In the genomic region with DNA sequence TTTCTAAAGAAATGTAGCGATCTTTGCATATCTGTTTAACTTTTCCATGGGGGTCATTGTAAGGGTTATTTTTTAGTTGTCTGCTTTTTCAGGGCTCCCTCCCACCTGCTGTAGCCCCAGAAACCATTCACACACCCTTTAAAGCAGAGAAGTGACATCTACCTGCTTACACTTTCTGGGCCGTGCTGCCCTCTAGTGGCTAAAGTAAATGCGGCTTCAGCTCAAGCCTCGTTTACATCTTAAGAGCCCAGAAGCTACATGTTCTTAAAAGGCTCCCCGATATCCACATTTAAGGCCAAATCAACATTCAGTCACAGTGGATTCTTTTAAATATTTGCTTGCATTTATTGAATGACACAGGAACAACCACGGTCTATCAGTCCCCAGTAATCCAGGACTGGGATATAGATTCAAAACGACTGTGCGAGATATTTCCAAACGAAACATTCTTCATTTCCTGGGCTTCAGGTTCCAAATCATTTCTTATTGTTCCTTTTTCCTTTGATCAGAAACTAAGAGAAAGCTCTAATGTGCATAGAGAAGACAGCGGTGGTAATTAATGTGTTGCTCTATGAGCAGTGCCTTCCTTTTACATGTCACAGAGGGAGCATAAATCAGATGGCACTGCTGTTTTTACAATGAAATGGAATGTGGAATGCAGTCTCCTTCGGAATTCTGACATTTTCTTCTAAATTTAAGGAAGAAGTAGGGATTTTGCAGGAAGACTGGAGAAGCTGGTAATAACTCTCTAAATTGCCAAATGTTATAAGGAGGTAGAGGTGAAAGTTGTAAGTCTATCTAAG, we compare ENCODE assay signal across 8 cellular contexts.
A peak's percentile ranks its signal among the peaks of the same experiment; 100 is the strongest.
DNase-seq lines count a peak whose midpoint lies in the region; ATAC-seq and TF ChIP-seq lines count a peak whose summit lies in the region.

No MANE protein-coding gene starts in this region.

- H3K9me2 ChIP-seq in OCI-LY7 (ENCODE audit: insufficient read depth, low read length), result no peaks in the 10 kb centered on the region

- peak; percentile 94 for ATAC-seq in GM21381 (IDR thresholded peaks at IDR 0.05; ENCODE audit: unreplicated experiment)

- TF ChIP-seq CTCF in OCI-LY7 (conservative IDR thresholded peaks at IDR 0.05; ENCODE audit: low read length) (peak; percentile 99), fibroblast of lung (conservative IDR thresholded peaks at IDR 0.05 in 1 of 2, IDR thresholded peaks at IDR 0.05 in 1 of 2; ENCODE audit: low read depth in 1 of 2, low read length in 2 of 2) (peak; percentile 93), neutrophil (IDR thresholded peaks at IDR 0.05) (peak; percentile 52)

- no peak overlapping the region for H3K9ac ChIP-seq in fibroblast of lung (ENCODE audit: insufficient read depth, low read length)

- CTCF ChIA-PET in OCI-LY7 (lab: Charles Lee; ENCODE audit: unreplicated experiment), result interaction anchor here (0.6 to 1.2 kb wide), 4 partner anchors 80 to 999 kb away, joined by 3 to 7 read pairs (median 4); no protein-coding TSS in a partner anchor

- H3K4me3 ChIP-seq in OCI-LY7 (ENCODE audit: low read depth, low read length, poor library complexity, severe bottlenecking), result no peak overlapping the region
- H3K4me3 ChIP-seq in fibroblast of lung (replicated peaks in 1 of 4; ENCODE audit: control extremely low read depth in 1 of 4, insufficient read depth in 1 of 4, low read depth in 3 of 4, low read length in 4 of 4), result no peak overlapping the region
- no peak overlapping the region for H3K4me3 ChIP-seq in neutrophil (ENCODE audit: low read depth in 1 of 2, low read length in 1 of 2)

- H2AFZ ChIP-seq in OCI-LY7 (ENCODE audit: low read length) (no peak overlapping the region; the same call in 1 of the 2 replicates), fibroblast of lung (ENCODE audit: low read length) (no peak overlapping the region)

- H3K27ac ChIP-seq in OCI-LY7 (ENCODE audit: low read depth, low read length, poor library complexity, severe bottlenecking) (no peak overlapping the region), fibroblast of lung (ENCODE audit: insufficient read depth, low read length) (no peak overlapping the region), neutrophil (no peak overlapping the region)

- no peak overlapping the region for H3K4me2 ChIP-seq in OCI-LY7 (ENCODE audit: low read length)
- H3K4me2 ChIP-seq in fibroblast of lung (ENCODE audit: extremely low read depth, insufficient read depth, low read length), result no peak overlapping the region

- POLR2A ChIA-PET in OCI-LY7 (lab: Charles Lee), result interaction anchor here (0.7 to 1.0 kb wide), 3 partner anchors 92 to 257 kb away, joined by 3 read pairs; no protein-coding TSS in a partner anchor

- DNase-seq in DMS53 treated with DMSO at 0.1 percent for 48 hours (lab: John Stamatoyannopoulos, UW; ENCODE audit: unreplicated experiment) (peak; percentile 47), HT-29 (ENCODE audit: low spot score) (peak; percentile 83), OCI-LY7 (ENCODE audit: low spot score) (peak; percentile 82), fibroblast of lung (ENCODE audit: low read depth in 2 of 2) (peak; percentile 53 to 90), superior temporal gyrus (ENCODE audit: extremely low spot score) (peak; percentile 91)
- DNase-seq in activated T-cell treated with anti-CD3 and anti-CD28 coated beads, Interleukin-2, amount 50 U/mL, for 1 hour, result peak; percentile 66

- H4K20me1 ChIP-seq in OCI-LY7 (ENCODE audit: insufficient read depth, low read length) (no peaks in the 10 kb centered on the region), fibroblast of lung (ENCODE audit: control insufficient read depth, extremely low read depth, insufficient read depth, low read length) (no peaks in the 10 kb centered on the region)

- H3K79me2 ChIP-seq in OCI-LY7 (ENCODE audit: insufficient read depth, low read depth, low read length) (no peaks in the 10 kb centered on the region), fibroblast of lung (ENCODE audit: control insufficient read depth, insufficient read depth, low read length) (no peaks in the 10 kb centered on the region)

- intact Hi-C loops in OCI-LY7 (cut with micrococcal nuclease; ENCODE audit: unreplicated experiment), result loop anchor here (1.0 kb wide), 2 partner anchors 283 to 990 kb away; no protein-coding TSS in a partner anchor

- H3K36me3 ChIP-seq in OCI-LY7 (ENCODE audit: insufficient read depth, low read length), result no peaks in the 10 kb centered on the region
- H3K36me3 ChIP-seq in fibroblast of lung (ENCODE audit: control insufficient read depth, insufficient read depth, low read length), result no peaks in the 10 kb centered on the region
- no peaks in the 10 kb centered on the region for H3K36me3 ChIP-seq in neutrophil

- H3K4me1 ChIP-seq in OCI-LY7 (ENCODE audit: insufficient read depth, low read length, poor library complexity, severe bottlenecking) (no peaks in the 10 kb centered on the region), fibroblast of lung (ENCODE audit: control insufficient read depth, extremely low read depth, insufficient read depth, low read length) (peaks cover 8% of the 10 kb centered on the region), neutrophil (ENCODE audit: control insufficient read depth in 1 of 2, insufficient read depth in 1 of 2, low read depth in 1 of 2, low read length in 1 of 2) (no peaks in the 10 kb centered on the region)

- H3K27me3 ChIP-seq in fibroblast of lung (ENCODE audit: control insufficient read depth, insufficient read depth, low read length) (no peaks in the 10 kb centered on the region), neutrophil (no peaks in the 10 kb centered on the region)

- no TSS peak for BruUV-seq in OCI-LY7 (replicated peaks; lab: Mats Ljungman, UMichigan)

- H3K9me3 ChIP-seq in OCI-LY7 (ENCODE audit: low read length), result no peaks in the 10 kb centered on the region
- H3K9me3 ChIP-seq in fibroblast of lung (ENCODE audit: control insufficient read depth, insufficient read depth, low read depth, low read length), result no peaks in the 10 kb centered on the region
- no peaks in the 10 kb centered on the region for H3K9me3 ChIP-seq in neutrophil
